In the genomic region with DNA sequence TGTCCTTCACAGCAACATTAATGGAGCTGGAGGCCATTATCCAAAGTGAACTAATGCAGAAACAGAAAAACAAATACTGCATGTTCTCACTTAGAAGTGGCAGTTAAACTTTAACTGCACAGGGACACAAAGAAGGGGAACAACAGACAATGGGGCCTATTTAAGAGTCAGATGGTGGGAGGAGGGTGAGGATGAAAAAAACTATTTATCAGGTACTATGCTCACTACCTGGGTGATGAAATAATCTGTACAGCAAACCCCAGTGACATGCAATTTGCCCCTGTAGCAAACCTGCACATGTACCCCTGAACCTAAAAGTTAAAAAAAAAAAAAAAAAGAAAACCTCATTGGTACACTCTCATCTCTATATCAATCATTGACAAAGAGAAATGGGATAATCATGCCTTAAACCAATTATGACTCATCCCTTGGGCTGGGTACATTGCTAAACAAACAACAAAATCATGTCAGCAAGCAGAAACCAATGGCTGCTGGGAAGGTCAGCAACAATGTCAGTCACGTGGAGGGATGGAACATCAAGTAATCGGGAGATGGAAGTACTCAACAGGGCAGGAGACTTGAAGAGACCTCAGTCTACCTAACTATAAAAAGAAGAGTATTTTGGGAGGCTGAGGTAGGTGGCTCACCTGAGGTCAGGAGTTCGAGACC, we compare ENCODE assay signal across 19 cellular contexts.
DNase-seq lines count a peak whose midpoint lies in the region; ATAC-seq and TF ChIP-seq lines count a peak whose summit lies in the region.
"Had no signal": no experiment of that assay in that cellular context is flagged by ENCODE, and none has a peak within 500 bp of the region (broad histone marks: within the 10 kb centered on the region; RNA-seq: fewer than 3 reads in every experiment).

No MANE protein-coding gene starts in this region.

- no peaks in the 10 kb centered on the region for H3K4me1 ChIP-seq in breast epithelium
- peaks cover 44% of the 10 kb centered on the region for H3K4me1 ChIP-seq in SJSA1 (replicated peaks)
- H3K4me1 ChIP-seq: SJCRH30 had no signal

- no peak overlapping the region for H3K4me3 Mint-ChIP-seq in MCF 10A (ENCODE audit: unreplicated experiment)
- H3K4me3 Mint-ChIP-seq: B cell, CD14-positive monocyte, GM23338 had no signal

- no peak overlapping the region for H3K4me3 ChIP-seq in breast epithelium
- H3K4me3 ChIP-seq in SJSA1, result no peak overlapping the region
- H3K4me3 ChIP-seq in fibroblast of mammary gland (ENCODE audit: control insufficient read depth, low read depth, low read length), result no peak overlapping the region
- H3K4me3 ChIP-seq in brain microvascular endothelial cell (ENCODE audit: low read depth, low read length), result no peak overlapping the region
- H3K4me3 ChIP-seq: GM23338, MG63, SJCRH30 had no signal

- CTCF ChIA-PET in MCF 10A (lab: Yijun Ruan, JAX), result no interaction called here

- no peaks in the 10 kb centered on the region for H3K36me3 Mint-ChIP-seq in MCF 10A (ENCODE audit: insufficient read depth, unreplicated experiment)
- H3K36me3 Mint-ChIP-seq: CD14-positive monocyte had no signal

- POLR2A ChIA-PET in MCF 10A (lab: Yijun Ruan, JAX), result no interaction called here

- H3K27me3 ChIP-seq in breast epithelium, result no peaks in the 10 kb centered on the region
- H3K27me3 ChIP-seq in SJSA1 (replicated peaks), result no peaks in the 10 kb centered on the region
- H3K27me3 ChIP-seq in brain microvascular endothelial cell (replicated peaks), result no peaks in the 10 kb centered on the region
- H3K27me3 ChIP-seq: MG63, SJCRH30 had no signal

- peaks cover 35% of the 10 kb centered on the region for H3K4me1 Mint-ChIP-seq in MCF 10A (ENCODE audit: insufficient read depth, unreplicated experiment)
- H3K4me1 Mint-ChIP-seq: B cell, CD14-positive monocyte had no signal

- H3K27ac Mint-ChIP-seq in MCF 10A (ENCODE audit: low read depth, unreplicated experiment), result peak overlapping the region; percentile 21
- H3K27ac Mint-ChIP-seq: B cell, CD14-positive monocyte, GM23338 had no signal

- TF ChIP-seq CTCF in MCF 10A (IDR thresholded peaks at IDR 0.05; ENCODE audit: unreplicated experiment) (no peak), breast epithelium (IDR thresholded peaks at IDR 0.05) (no peak), fibroblast of mammary gland (conservative IDR thresholded peaks at IDR 0.05; ENCODE audit: control insufficient read depth, insufficient read depth, low read depth, low read length) (no peak), brain microvascular endothelial cell (IDR thresholded peaks at IDR 0.05; ENCODE audit: low read depth, low read length, missing control alignments) (no peak)

- H3K9me3 ChIP-seq in breast epithelium (no peaks in the 10 kb centered on the region), SJSA1 (replicated peaks) (peaks cover 4% of the 10 kb centered on the region; the same call in 1 of the 2 replicates)
- H3K9me3 ChIP-seq: MG63, SJCRH30 had no signal

- no peak for DNase-seq in MCF 10A (ENCODE audit: unreplicated experiment)
- DNase-seq in breast epithelium (ENCODE audit: low spot score in 2 of 2), result no peak
- no peak for DNase-seq in SJSA1 (ENCODE audit: low read depth in 1 of 2, low spot score in 2 of 2)
- DNase-seq in fibroblast of mammary gland (ENCODE audit: low read depth), result peak; percentile 54
- DNase-seq in brain microvascular endothelial cell, result no peak
- no peak for DNase-seq in foreskin melanocyte
- no peak for DNase-seq in activated naive CD4-positive, alpha-beta T cell (lab: John Stamatoyannopoulos, UW)
- DNase-seq: DMS 273 treated with DMSO at 0.1 percent for 48 hours, Karpas-422, MG63, NCI-H187, NCI-H446, NCI-H526, SJCRH30 had no signal

- TF ChIP-seq POLR2A in breast epithelium (IDR thresholded peaks at IDR 0.05), result no peak

- intact Hi-C loops in MCF 10A (cut with micrococcal nuclease), result no loop called here
- intact Hi-C loops in breast epithelium (cut with DNase I; ENCODE audit: low total_unique reads), result no loop called here

- H3K27ac ChIP-seq in breast epithelium, result no peak overlapping the region
- peak overlapping the region; percentile 87 for H3K27ac ChIP-seq in SJSA1
- no peak overlapping the region for H3K27ac ChIP-seq in brain microvascular endothelial cell
- H3K27ac ChIP-seq: SJCRH30 had no signal

- BruUV-seq in MCF 10A (replicated peaks; lab: Mats Ljungman, UMichigan), result no TSS peak

- H3K27me3 Mint-ChIP-seq in MCF 10A (ENCODE audit: insufficient read depth, unreplicated experiment), result no peaks in the 10 kb centered on the region
- H3K27me3 Mint-ChIP-seq: B cell had no signal

- no peak for ATAC-seq in HG03139 (IDR thresholded peaks at IDR 0.05; ENCODE audit: unreplicated experiment)
- ATAC-seq: GM23338, HCT116 had no signal

- peaks cover 18% of the 10 kb centered on the region for H3K9me3 Mint-ChIP-seq in MCF 10A (ENCODE audit: unreplicated experiment)
- H3K9me3 Mint-ChIP-seq: GM23338 had no signal

- in situ Hi-C loops in brain microvascular endothelial cell (cut with HindIII; ENCODE audit: low pct_ligation_motif_present, low sequenced_read_pairs), result no loop called here

- no peaks in the 10 kb centered on the region for H3K36me3 ChIP-seq in breast epithelium
- H3K36me3 ChIP-seq in SJSA1, result no peaks in the 10 kb centered on the region
- no peaks in the 10 kb centered on the region for H3K36me3 ChIP-seq in brain microvascular endothelial cell (replicated peaks)
- H3K36me3 ChIP-seq: MG63, SJCRH30 had no signal
